1 cellular context compared by ENCODE assay signal in the genomic region with DNA sequence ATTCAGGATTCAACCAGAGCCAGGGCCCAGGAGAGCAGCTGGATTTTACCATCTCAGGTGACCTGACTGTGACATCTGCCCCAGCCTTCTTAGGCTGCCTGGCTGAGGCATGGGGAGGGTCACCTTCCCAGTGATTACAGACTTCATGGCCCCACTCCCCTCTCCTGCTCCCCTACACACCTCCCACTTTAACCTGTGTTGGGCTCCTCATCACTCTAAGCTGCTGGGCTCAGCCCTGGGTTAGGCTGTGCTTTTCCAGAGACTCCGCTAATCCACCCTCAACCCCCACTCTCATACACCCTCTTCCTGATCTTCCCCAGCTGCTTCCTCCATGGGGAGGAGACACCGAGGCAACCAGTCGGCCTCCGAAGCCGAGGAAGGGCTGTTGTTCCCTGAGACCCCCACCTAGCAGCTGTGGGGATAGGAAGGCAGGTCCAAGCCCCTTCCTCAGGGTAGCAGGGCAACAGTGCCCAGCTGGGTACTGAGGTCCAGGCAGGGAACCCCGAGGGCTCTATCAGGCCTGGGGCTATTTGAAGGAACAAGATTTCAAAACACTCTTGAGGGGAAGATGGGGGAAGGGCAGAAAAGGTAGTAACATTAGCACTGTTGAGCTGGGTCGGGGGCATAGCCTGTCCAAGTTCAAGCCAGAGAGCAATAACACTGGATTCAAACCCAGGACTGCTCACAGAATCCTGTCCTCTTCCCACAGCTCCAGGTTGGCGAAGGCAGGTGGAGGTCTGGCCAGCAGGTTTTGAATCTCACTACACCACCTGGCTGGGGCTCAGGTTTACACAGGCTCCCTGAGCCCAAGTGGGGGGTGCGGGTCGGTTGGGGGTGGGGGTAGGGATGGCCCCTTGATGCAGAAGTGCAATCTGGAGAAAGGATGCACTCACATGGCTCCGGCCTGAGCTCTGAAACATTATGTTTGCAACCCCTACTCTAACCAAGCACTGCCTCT.
TF ChIP-seq lines count a peak whose summit lies in the region.

No MANE protein-coding gene starts in this region.

TF ChIP-seq in endothelial cell of umbilical vein, 7 proteins besides CTCF, POLR2A, EP300 and RAD21:
- TF ChIP-seq POLR2AphosphoS5 (IDR thresholded peaks at IDR 0.05; ENCODE audit: insufficient read depth, low read depth, low read length) (no peak), EZH2 (IDR thresholded peaks at IDR 0.05; ENCODE audit: borderline replicate concordance, low read depth, low read length, severe bottlenecking) (no peak), MYC (IDR thresholded peaks at IDR 0.05; ENCODE audit: low read depth, low read length) (no peak), JUN (IDR thresholded peaks at IDR 0.05; ENCODE audit: borderline replicate concordance, insufficient read depth, insufficient read length, low read depth) (no peak), GATA2 (IDR thresholded peaks at IDR 0.05; ENCODE audit: insufficient read depth, insufficient read length, low read depth, low read length) (no peak), FOS (IDR thresholded peaks at IDR 0.05; ENCODE audit: borderline replicate concordance, insufficient read depth, low read length) (no peak)
- TF ChIP-seq, protein P1, sequence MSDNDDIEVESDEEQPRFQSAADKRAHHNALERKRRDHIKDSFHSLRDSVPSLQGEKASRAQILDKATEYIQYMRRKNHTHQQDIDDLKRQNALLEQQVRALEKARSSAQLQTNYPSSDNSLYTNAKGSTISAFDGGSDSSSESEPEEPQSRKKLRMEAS (IDR thresholded peaks at IDR 0.05; ENCODE audit: insufficient read depth, insufficient read length) = no peak
